ENCODE assay signal across 8 cellular contexts in the genomic region with DNA sequence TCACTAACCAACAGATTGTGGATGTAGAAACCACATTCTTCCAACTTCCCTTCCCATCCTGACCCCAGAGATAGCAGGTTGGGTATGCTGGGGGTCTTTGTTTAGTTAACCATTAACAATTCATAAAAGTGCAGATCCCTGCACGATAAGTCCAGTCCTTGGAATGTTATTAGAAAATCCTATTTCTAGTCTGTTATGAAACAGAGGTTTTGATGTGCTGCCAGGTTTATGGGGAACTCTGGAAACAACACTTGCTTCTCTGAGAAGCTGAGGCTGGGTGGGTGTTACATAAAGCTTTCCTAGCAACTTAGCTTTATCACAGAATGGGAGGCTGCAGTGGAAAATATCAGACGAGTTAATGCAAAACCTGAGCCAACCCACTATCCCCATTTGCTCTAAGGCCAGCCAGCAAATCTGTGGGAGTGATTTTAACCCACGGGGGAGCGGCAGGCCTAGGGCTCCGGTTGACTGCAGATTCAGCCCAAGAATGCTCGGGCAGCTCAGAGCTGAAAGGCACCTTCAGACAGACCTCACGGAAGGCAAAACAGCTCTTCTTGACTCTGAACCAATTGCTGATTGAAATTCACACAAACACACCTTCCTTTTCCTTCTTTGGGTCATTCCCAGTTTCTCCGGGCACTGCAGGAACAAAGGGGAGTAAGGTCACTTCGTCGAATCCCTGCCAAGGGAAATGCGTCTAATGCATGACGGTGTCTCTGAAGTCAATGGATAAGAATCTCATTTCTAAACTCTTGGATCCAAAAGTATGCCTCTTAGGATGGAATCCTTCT.
DNase-seq lines count a peak whose midpoint lies in the region; ATAC-seq, FAIRE-seq and TF ChIP-seq lines count a peak whose summit lies in the region.

No MANE protein-coding gene starts in this region.

- H3K27ac Mint-ChIP-seq in nephron = peak overlapping the region; percentile 99 to 100 (median 99)

- H3K4me1 Mint-ChIP-seq in nephron = peaks cover 93% of the 10 kb centered on the region

- POLR2A ChIA-PET in Panc1 (lab: Charles Lee) = interaction anchor here (1.0 kb wide), 1 partner anchor 110 kb away, joined by 3 read pairs; no protein-coding TSS in a partner anchor

- H3K27ac ChIP-seq in Panc1 (ENCODE audit: low read length) = peak overlapping the region; percentile 95

- H3K9me3 ChIP-seq in Panc1 (ENCODE audit: control insufficient read depth, insufficient read depth, low read depth, low read length) = no peaks in the 10 kb centered on the region

- H3K27me3 Mint-ChIP-seq in nephron (ENCODE audit: low read depth) = no peaks in the 10 kb centered on the region

- intact Hi-C loops in Panc1 (cut with micrococcal nuclease; ENCODE audit: unreplicated experiment) = loop anchor here (5.0 to 10.0 kb wide), 3 partner anchors 227 to 361 kb away; no protein-coding TSS in a partner anchor

- H3K4me3 ChIP-seq in AG09309 (ENCODE audit: control insufficient read depth, low read depth, low read length) (no peak overlapping the region), Panc1 (ENCODE audit: low read depth in 2 of 2, low read length in 2 of 2) (no peak overlapping the region)

- no peak for ATAC-seq in Panc1
- ATAC-seq in HG03039 (IDR thresholded peaks at IDR 0.05; ENCODE audit: unreplicated experiment) = no peak
- no peak for ATAC-seq in HG03565 (IDR thresholded peaks at IDR 0.05; ENCODE audit: unreplicated experiment)
- no peak for ATAC-seq in GM21381 (IDR thresholded peaks at IDR 0.05; ENCODE audit: unreplicated experiment)

- no peaks in the 10 kb centered on the region for H3K36me3 ChIP-seq in Panc1 (ENCODE audit: control insufficient read depth, insufficient read depth, low read length)

- CTCF ChIA-PET in Panc1 (lab: Charles Lee) = no interaction called here

- H3K9me3 Mint-ChIP-seq in nephron = no peaks in the 10 kb centered on the region

- peak; percentile 70 for FAIRE-seq in endometrium (lab: Jason Lieb, UNC)

- peaks cover 88% of the 10 kb centered on the region for H3K4me1 ChIP-seq in Panc1 (ENCODE audit: control insufficient read depth, insufficient read depth, low read length)

- H3K27me3 ChIP-seq in Panc1 (ENCODE audit: control insufficient read depth, insufficient read depth, low read length) = no peaks in the 10 kb centered on the region

- peak; percentile 94 for DNase-seq in AG09309 (ENCODE audit: low read depth)
- no peak for DNase-seq in Panc1 (ENCODE audit: low read depth, low spot score)
- no peak for DNase-seq in stimulated activated CD4-positive, alpha-beta T cell treated with anti-CD3 and anti-CD28 coated beads, Interleukin-12 subunit alpha, Interleukin-12 subunit beta, amount 100 ng/mL, for 4 hours

- peak overlapping the region; percentile 41 to 75 (median 61) for H3K4me3 Mint-ChIP-seq in nephron

- TF ChIP-seq CTCF in AG09309 (IDR thresholded peaks at IDR 0.05; ENCODE audit: control insufficient read depth, insufficient read depth, low read depth, low read length, missing control alignments) (no peak), Panc1 (IDR thresholded peaks at IDR 0.05) (no peak), nephron (IDR thresholded peaks at IDR 0.05; ENCODE audit: unreplicated experiment in 3 of 3) (no peak)

- BruUV-seq in Panc1 (replicated peaks; lab: Mats Ljungman, UMichigan) = no TSS peak

- in situ Hi-C loops in Panc1 (cut with HindIII; ENCODE audit: low pct_unique_long_range_greater_than_20kb, low sequenced_read_pairs) = no loop called here

- H3K36me3 Mint-ChIP-seq in nephron (ENCODE audit: low read depth) = no peaks in the 10 kb centered on the region
